Comparison of ENCODE assay signal across 8 cellular contexts in genomic region chrX:155881158-155881993, GRCh38. TPM values are rescaled to one million over a fixed set of nuclear protein-coding genes. Genes with fewer than 3 reads are reported as not detected.
DNase-seq lines count a peak whose midpoint lies in the region; ATAC-seq and TF ChIP-seq lines count a peak whose summit lies in the region.

TSS of gene VAMP7 (plus strand) at chrX:155881345. CDS start at chrX:155889467, 8,122 bp downstream.

- in situ Hi-C loops in GM18951 (cut with MboI; ENCODE audit: low sequenced_read_pairs, unreplicated experiment), result no loop called here

- no peak within 1 kb of the TSS for H3K27ac ChIP-seq in caudate nucleus (ENCODE audit: low read depth, low read length)

- peaks cover 14% of the 10 kb centered on the region for H3K36me3 Mint-ChIP-seq in activated B cell treated with CpG ODN at 0.5 μM for 24 hours (ENCODE audit: low read depth)

- intact Hi-C loops in activated B cell treated with CpG ODN at 0.5 μM for 24 hours (cut with micrococcal nuclease), result loop anchor here (1.0 kb wide), 1 partner anchor 855 kb away; the partner anchor contains the start of gene FUNDC2

- peaks cover 4% of the 10 kb centered on the region for H3K9me3 Mint-ChIP-seq in activated B cell treated with CpG ODN at 0.5 μM for 24 hours

- H3K4me1 Mint-ChIP-seq in activated B cell treated with CpG ODN at 0.5 μM for 24 hours, result peaks cover 31% of the 10 kb centered on the region

- ATAC-seq in HG03175 (IDR thresholded peaks at IDR 0.05; ENCODE audit: unreplicated experiment) (peak; percentile 98), activated B cell treated with CpG ODN at 0.5 μM for 24 hours (ENCODE audit: low read depth) (peak; percentile 98)

- CTCF ChIA-PET in activated B cell treated with CpG ODN at 0.5 μM for 24 hours (lab: Charles Lee), result no interaction called here

- peak within 1 kb of the TSS; percentile 88 for H3K4me3 Mint-ChIP-seq in activated B cell treated with CpG ODN at 0.5 μM for 24 hours

- POLR2A ChIA-PET in activated B cell treated with CpG ODN at 0.5 μM for 24 hours (lab: Charles Lee), result no interaction called here

- no peaks in the 10 kb centered on the region for H3K27me3 Mint-ChIP-seq in activated B cell treated with CpG ODN at 0.5 μM for 24 hours

- H3K27ac Mint-ChIP-seq in activated B cell treated with CpG ODN at 0.5 μM for 24 hours, result peak within 1 kb of the TSS; percentile 82

- peak within 1 kb of the TSS; percentile 90 for H3K4me3 ChIP-seq in AG09309 (ENCODE audit: control insufficient read depth, low read depth, low read length)

- DNase-seq in AG09309 (ENCODE audit: low read depth) (peak; percentile 45), NCI-H2227 treated with DMSO at 0.1 percent for 48 hours (lab: John Stamatoyannopoulos, UW) (peak; percentile 67), activated B cell treated with CpG ODN at 0.5 μM for 24 hours (peak; percentile 70), caudate nucleus (lab: John Stamatoyannopoulos, UW) (peak in 60 of 61 donors; percentile 10 to 90 (median 77)), iris pigment epithelial cell (ENCODE audit: low read depth) (peak; percentile 91)
- DNase-seq in stimulated activated CD4-positive, alpha-beta T cell treated with anti-CD3 and anti-CD28 coated beads, Interleukin-12 subunit alpha, Interleukin-12 subunit beta, amount 100 ng/mL, for 4 hours, result peak; percentile 71

- peak; percentile 88 for TF ChIP-seq POLR2A in GM18951 (IDR thresholded peaks at IDR 0.05; ENCODE audit: extremely low read depth, insufficient read depth, insufficient read length)

- TF ChIP-seq CTCF in AG09309 (IDR thresholded peaks at IDR 0.05; ENCODE audit: control insufficient read depth, insufficient read depth, low read depth, low read length, missing control alignments) (no peak), activated B cell treated with CpG ODN at 0.5 μM for 24 hours (IDR thresholded peaks at IDR 0.05) (no peak)

RNA-seq across cellular contexts. Expression of gene VAMP7, which starts in this region (rescaled TPM):
- 23.3 and 25.7 TPM in 2 replicates for total RNA-seq in activated B cell treated with CpG ODN at 0.5 μM for 24 hours
